ENCODE assay signal across 8 cellular contexts in the genomic region with DNA sequence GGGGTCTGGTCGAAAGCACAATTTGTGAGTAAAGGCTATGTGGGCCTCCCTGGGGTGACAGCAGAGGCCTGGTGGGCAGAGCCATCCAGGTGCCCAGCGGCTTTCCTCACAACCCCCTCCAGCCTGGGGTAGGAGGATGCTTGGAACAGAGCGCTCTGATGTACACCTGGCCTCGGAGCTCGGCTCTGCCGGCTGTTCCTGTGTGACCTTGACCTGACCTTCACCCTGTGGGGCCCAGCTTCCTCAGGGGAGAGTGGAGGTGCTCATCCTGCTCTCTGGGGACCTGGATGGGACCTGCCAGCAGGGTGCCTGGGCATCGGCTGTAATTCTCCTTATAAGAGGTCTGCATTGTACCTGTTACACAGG. TPM values are rescaled to one million over a fixed set of nuclear protein-coding genes. Genes with fewer than 3 reads are reported as not detected.
DNase-seq lines count a peak whose midpoint lies in the region; ATAC-seq and TF ChIP-seq lines count a peak whose summit lies in the region.

No MANE protein-coding gene starts in this region.

- H3K27ac Mint-ChIP-seq in T-helper 17 cell, result no peak overlapping the region
- H3K27ac Mint-ChIP-seq in mesothelial cell of epicardium, result no peak overlapping the region

- peaks cover 56% of the 10 kb centered on the region for H3K4me1 ChIP-seq in BLaER1

- H3K27me3 Mint-ChIP-seq in T-helper 17 cell (peaks cover 21% of the 10 kb centered on the region), mesothelial cell of epicardium (ENCODE audit: low read depth) (peaks cover 39% of the 10 kb centered on the region)

- no peaks in the 10 kb centered on the region for H3K9me3 Mint-ChIP-seq in mesothelial cell of epicardium

- H3K9me3 ChIP-seq in BLaER1 (no peaks in the 10 kb centered on the region), T-helper 17 cell (ENCODE audit: control insufficient read depth, low read length, poor library complexity, severe bottlenecking) (no peaks in the 10 kb centered on the region)

- TF ChIP-seq CTCF in mesothelial cell of epicardium (IDR thresholded peaks at IDR 0.05; ENCODE audit: unreplicated experiment), result peak; percentile 24

- no peaks in the 10 kb centered on the region for H3K36me3 ChIP-seq in BLaER1

- no peaks in the 10 kb centered on the region for H4K20me1 ChIP-seq in BLaER1

- H3K4me1 Mint-ChIP-seq in T-helper 17 cell (peaks cover 8% of the 10 kb centered on the region), mesothelial cell of epicardium (peaks cover 8% of the 10 kb centered on the region)

- H3K27ac ChIP-seq in BLaER1, result no peak overlapping the region

- H3K4me3 Mint-ChIP-seq in T-helper 17 cell, result peak overlapping the region; percentile 88
- H3K4me3 Mint-ChIP-seq in mesothelial cell of epicardium, result no peak overlapping the region

- H3K9ac ChIP-seq in BLaER1, result no peak overlapping the region

- peak; percentile 1 for ATAC-seq in GM19397 (IDR thresholded peaks at IDR 0.05; ENCODE audit: unreplicated experiment)
- ATAC-seq in T-helper 17 cell, result no peak
- no peak for ATAC-seq in HG02623 (IDR thresholded peaks at IDR 0.05; ENCODE audit: unreplicated experiment)

- no peaks in the 10 kb centered on the region for H3K36me3 Mint-ChIP-seq in T-helper 17 cell (ENCODE audit: low read depth)
- H3K36me3 Mint-ChIP-seq in mesothelial cell of epicardium, result no peaks in the 10 kb centered on the region

- no peak for DNase-seq in T-helper 17 cell
- DNase-seq in mesothelial cell of epicardium (ENCODE audit: low spot score in 2 of 2, unreplicated experiment in 2 of 2), result no peak
- no peak for DNase-seq in NCI-H2107 treated with DMSO at 0.1 percent for 48 hours (lab: John Stamatoyannopoulos, UW; ENCODE audit: unreplicated experiment)
- no peak for DNase-seq in activated T-cell treated with anti-CD3 and anti-CD28 coated beads for 4 hours
- DNase-seq in T1000 (lab: John Stamatoyannopoulos, UW), result no peak

- peak overlapping the region; percentile 98 for H3K4me2 ChIP-seq in BLaER1

- peaks cover 23% of the 10 kb centered on the region for H3K27me3 ChIP-seq in BLaER1

- H3K4me3 ChIP-seq in BLaER1, result peak overlapping the region; percentile 68; the same call in 1 of the 2 replicates

RNA-seq across cellular contexts. Expression of a gene that starts 28.9 kb away (rescaled TPM):
- under 1 TPM in 1 of 2 donors, not detected in 1; 0.34 TPM for total RNA-seq in T-helper 17 cell
- total RNA-seq in mesothelial cell of epicardium, result 0.88 to 2.2 TPM (median 2.1 TPM) in 3 replicates

RNA-seq across cellular contexts. Expression of a gene that starts 32.5 kb away (rescaled TPM):
- total RNA-seq in T-helper 17 cell (10 to 100 TPM; 38.9 to 51.4 TPM), mesothelial cell of epicardium (14.3 to 15.4 TPM (median 14.8 TPM) in 3 replicates)
